ENCODE assay signal across 8 cellular contexts in genomic region chr6:291697-292505, GRCh38. TPM values are rescaled to one million over a fixed set of nuclear protein-coding genes. Genes with fewer than 3 reads are reported as not detected.
DNase-seq lines count a peak whose midpoint lies in the region; TF ChIP-seq lines count a peak whose summit lies in the region.

DUSP22 (plus strand) TSS chr6:292487; CDS start chr6:292540, 53 bp downstream.

- intact Hi-C loops in activated T-helper 1 cell treated with anti-CD3 and anti-CD28 coated beads, Interleukin-12 subunit alpha, Interleukin-12 subunit beta, Interleukin-2, Interleukin-4 antibody, amounts not matched to agents 30 ng/mL and 10 ng/mL and 1 ng/mL, durations not matched to agents 14 hours and 24 hours and 36 hours (cut with micrococcal nuclease): loop anchor here (1.0 to 10.0 kb wide), 12 partner anchors 21 to 423 kb away; partner anchors contain the start of gene IRF4

- no peaks in the 10 kb centered on the region for H3K27me3 ChIP-seq in MG63

- H3K4me3 ChIP-seq in MG63 (peak within 1 kb of the TSS; percentile 66), foreskin fibroblast (ENCODE audit: low read depth in 1 of 2, low read length in 2 of 2) (peak within 1 kb of the TSS; percentile 68 to 73)

- H3K4me3 Mint-ChIP-seq in activated T-helper 1 cell treated with anti-CD3 and anti-CD28 coated beads, Interleukin-12 subunit alpha, Interleukin-12 subunit beta, Interleukin-2, Interleukin-4 antibody, amounts not matched to agents 30 ng/mL and 10 ng/mL and 1 ng/mL, durations not matched to agents 14 hours and 24 hours and 36 hours: peak within 1 kb of the TSS; percentile 94

- no peak for TF ChIP-seq CTCF in foreskin fibroblast (IDR thresholded peaks at IDR 0.05; ENCODE audit: low read depth, low read length)

- H3K36me3 ChIP-seq in MG63: no peaks in the 10 kb centered on the region

- H3K27ac Mint-ChIP-seq in activated T-helper 1 cell treated with anti-CD3 and anti-CD28 coated beads, Interleukin-12 subunit alpha, Interleukin-12 subunit beta, Interleukin-2, Interleukin-4 antibody, amounts not matched to agents 30 ng/mL and 10 ng/mL and 1 ng/mL, durations not matched to agents 14 hours and 24 hours and 36 hours: peak within 1 kb of the TSS; percentile 99

- H3K36me3 Mint-ChIP-seq in activated T-helper 1 cell treated with anti-CD3 and anti-CD28 coated beads, Interleukin-12 subunit alpha, Interleukin-12 subunit beta, Interleukin-2, Interleukin-4 antibody, amounts not matched to agents 30 ng/mL and 10 ng/mL and 1 ng/mL, durations not matched to agents 14 hours and 24 hours and 36 hours (ENCODE audit: low read depth): peaks cover 4% of the 10 kb centered on the region

- H3K4me1 Mint-ChIP-seq in activated T-helper 1 cell treated with anti-CD3 and anti-CD28 coated beads, Interleukin-12 subunit alpha, Interleukin-12 subunit beta, Interleukin-2, Interleukin-4 antibody, amounts not matched to agents 30 ng/mL and 10 ng/mL and 1 ng/mL, durations not matched to agents 14 hours and 24 hours and 36 hours (ENCODE audit: low read depth): peaks cover 39% of the 10 kb centered on the region

- H3K27me3 Mint-ChIP-seq in activated T-helper 1 cell treated with anti-CD3 and anti-CD28 coated beads, Interleukin-12 subunit alpha, Interleukin-12 subunit beta, Interleukin-2, Interleukin-4 antibody, amounts not matched to agents 30 ng/mL and 10 ng/mL and 1 ng/mL, durations not matched to agents 14 hours and 24 hours and 36 hours (ENCODE audit: insufficient read depth): no peaks in the 10 kb centered on the region

- H3K9me3 Mint-ChIP-seq in activated T-helper 1 cell treated with anti-CD3 and anti-CD28 coated beads, Interleukin-12 subunit alpha, Interleukin-12 subunit beta, Interleukin-2, Interleukin-4 antibody, amounts not matched to agents 30 ng/mL and 10 ng/mL and 1 ng/mL, durations not matched to agents 14 hours and 24 hours and 36 hours: no peaks in the 10 kb centered on the region

- peak within 1 kb of the TSS; percentile 90 for H3K27ac ChIP-seq in temporal lobe (ENCODE audit: low read depth, low read length)

- peak; percentile 97 for DNase-seq in Daoy (ENCODE audit: low read depth)
- peak; percentile 64 for DNase-seq in H4 (ENCODE audit: low spot score)
- peak; percentile 84 for DNase-seq in MG63
- peak; percentile 79 for DNase-seq in activated T-helper 1 cell treated with anti-CD3 and anti-CD28 coated beads, Interleukin-12 subunit alpha, Interleukin-12 subunit beta, Interleukin-2, Interleukin-4 antibody, amounts not matched to agents 30 ng/mL and 10 ng/mL and 1 ng/mL, durations not matched to agents 14 hours and 24 hours and 36 hours (ENCODE audit: low spot score)
- peak; percentile 84 to 95 for DNase-seq in foreskin fibroblast
- DNase-seq in occipital lobe (lab: John Stamatoyannopoulos, UW): no peak
- DNase-seq in NCI-H774 (lab: John Stamatoyannopoulos, UW): no peak

- no peaks in the 10 kb centered on the region for H3K9me3 ChIP-seq in MG63

RNA-seq across cellular contexts. Expression of gene DUSP22, which starts in this region (rescaled TPM):
- 21.0 and 22.9 TPM in 2 replicates for total RNA-seq in Daoy (2014; rRNA removed; shearing (Covaris generic))
- total RNA-seq in H4 (2014; rRNA removed; shearing (Covaris generic)): 8.9 and 14.1 TPM in 2 replicates
- total RNA-seq in MG63 (2014; rRNA removed; shearing (Covaris generic); ENCODE audit: low replicate concordance): 4.5 TPM in 2 replicates
- 22.0 and 22.1 TPM in 2 replicates for total RNA-seq in activated T-helper 1 cell treated with anti-CD3 and anti-CD28 coated beads, Interleukin-12 subunit alpha, Interleukin-12 subunit beta, Interleukin-2, Interleukin-4 antibody, amounts not matched to agents 30 ng/mL and 10 ng/mL and 1 ng/mL, durations not matched to agents 14 hours and 24 hours and 36 hours
- total RNA-seq in occipital lobe (23.7 TPM), temporal lobe (17.5 TPM)

Comparison
In these comparisons a context has a peak if more than half of its experiments do, and no peak if none do; other contexts are left out.
1. DNase-seq: peak in Daoy (single experiment), H4 (single experiment), MG63 (single experiment), activated T-helper 1 cell treated with anti-CD3 and anti-CD28 coated beads, Interleukin-12 subunit alpha, Interleukin-12 subunit beta, Interleukin-2, Interleukin-4 antibody, amounts not matched to agents 30 ng/mL and 10 ng/mL and 1 ng/mL, durations not matched to agents 14 hours and 24 hours and 36 hours (single experiment) and foreskin fibroblast (2 of 2); none in occipital lobe (single experiment) and NCI-H774 (single experiment).